ENCODE assay signal across 31 cellular contexts in genomic region chr4:11053601-11054000, GRCh38.
"Had no signal": no experiment of that assay in that cellular context is flagged by ENCODE, and none has a peak within 500 bp of the region (broad histone marks: within the 10 kb centered on the region; RNA-seq: fewer than 3 reads in every experiment).

No MANE protein-coding gene starts in this region.

- H3K27me3 Mint-ChIP-seq: dendritic cell treated with granulocyte-macrophage colony-stimulating factor and Interleukin-4, amounts not matched to agents 40 ng/mL and 50 ng/mL, for 4 days; effector memory CD8-positive, alpha-beta T cell; stimulated activated memory B cell treated with anti-CD40 and anti-IgM and Interleukin-4, amounts not matched to agents 10 μg/mL and 1 μg/mL and 100 μg/mL, for 72 hours had no signal

- H3K4me2 ChIP-seq: neural progenitor cell had no signal

- H3K4me3 Mint-ChIP-seq: dendritic cell treated with granulocyte-macrophage colony-stimulating factor and Interleukin-4, amounts not matched to agents 40 ng/mL and 50 ng/mL, for 4 days; effector memory CD8-positive, alpha-beta T cell; naive thymus-derived CD4-positive, alpha-beta T cell; nephron; neural progenitor cell; stimulated activated memory B cell treated with anti-CD40 and anti-IgM and Interleukin-4, amounts not matched to agents 10 μg/mL and 1 μg/mL and 100 μg/mL, for 72 hours had no signal

- H3K36me3 ChIP-seq: colonic mucosa, gastroesophageal sphincter, heart right ventricle, left lung, neural progenitor cell, ovary, sigmoid colon, thoracic aorta, tibial nerve, upper lobe of left lung, uterus had no signal

- H3K9me3 ChIP-seq: colonic mucosa, gastroesophageal sphincter, heart right ventricle, left lung, ovary, psoas muscle, sigmoid colon, thoracic aorta, tibial nerve, upper lobe of left lung, uterus had no signal

- H2AFZ ChIP-seq: neural progenitor cell had no signal

- H3K27me3 ChIP-seq: colonic mucosa, gastroesophageal sphincter, heart right ventricle, left lung, neural progenitor cell, ovary, sigmoid colon, tibial nerve, upper lobe of left lung, uterus had no signal

- H3K9ac ChIP-seq: neural progenitor cell had no signal

- H3K9me3 Mint-ChIP-seq: dendritic cell treated with granulocyte-macrophage colony-stimulating factor and Interleukin-4, amounts not matched to agents 40 ng/mL and 50 ng/mL, for 4 days; neural progenitor cell had no signal

- H3K27ac ChIP-seq: colonic mucosa, gastroesophageal sphincter, heart right ventricle, left lung, neural progenitor cell, ovary, psoas muscle, sigmoid colon, thoracic aorta, tibial nerve, upper lobe of left lung, uterus had no signal

- H3K4me1 Mint-ChIP-seq: naive thymus-derived CD4-positive, alpha-beta T cell; nephron had no signal

- H3K4me3 ChIP-seq: colonic mucosa, gastroesophageal sphincter, heart right ventricle, left lung, neural progenitor cell, ovary, psoas muscle, sigmoid colon, thoracic aorta, tibial nerve, upper lobe of left lung, uterus had no signal

- H3K4me1 ChIP-seq: colonic mucosa, gastroesophageal sphincter, heart right ventricle, left lung, psoas muscle, sigmoid colon, tibial nerve, upper lobe of left lung, uterus had no signal

- FAIRE-seq: endometrium, islet of Langerhans had no signal

- H3K36me3 Mint-ChIP-seq: naive thymus-derived CD4-positive, alpha-beta T cell; neural progenitor cell; stimulated activated memory B cell treated with anti-CD40 and anti-IgM and Interleukin-4, amounts not matched to agents 10 μg/mL and 1 μg/mL and 100 μg/mL, for 72 hours had no signal

- H3K27ac Mint-ChIP-seq: dendritic cell treated with granulocyte-macrophage colony-stimulating factor and Interleukin-4, amounts not matched to agents 40 ng/mL and 50 ng/mL, for 4 days; effector memory CD8-positive, alpha-beta T cell; naive thymus-derived CD4-positive, alpha-beta T cell; nephron; neural progenitor cell; stimulated activated memory B cell treated with anti-CD40 and anti-IgM and Interleukin-4, amounts not matched to agents 10 μg/mL and 1 μg/mL and 100 μg/mL, for 72 hours had no signal

- DNase-seq: colonic mucosa; effector memory CD8-positive, alpha-beta T cell; foreskin fibroblast; glutamatergic neuron; heart right ventricle; hippocampal formation; left cardiac atrium; left lung; mesendoderm; midbrain; naive thymus-derived CD4-positive, alpha-beta T cell; nucleus accumbens; ovary; posterior cingulate gyrus; psoas muscle; right cardiac atrium; sigmoid colon; stimulated activated CD4-positive, alpha-beta T cell treated with anti-CD3 and anti-CD28 coated beads, Interleukin-2, amount 100 ng/mL, for 24 hours; stimulated activated CD4-positive, alpha-beta T cell treated with anti-CD3 and anti-CD28 coated beads, Interleukin-4, amount 100 ng/mL, for 24 hours; stimulated activated naive CD8-positive, alpha-beta T cell treated with anti-CD3 and anti-CD28 coated beads, Interleukin-15, Interleukin-2, amounts not matched to agents 100 U/mL and 50 U/mL, for 24 hours; upper lobe of left lung; uterus had no signal
